7 cellular contexts compared by ENCODE assay signal in the genomic region with DNA sequence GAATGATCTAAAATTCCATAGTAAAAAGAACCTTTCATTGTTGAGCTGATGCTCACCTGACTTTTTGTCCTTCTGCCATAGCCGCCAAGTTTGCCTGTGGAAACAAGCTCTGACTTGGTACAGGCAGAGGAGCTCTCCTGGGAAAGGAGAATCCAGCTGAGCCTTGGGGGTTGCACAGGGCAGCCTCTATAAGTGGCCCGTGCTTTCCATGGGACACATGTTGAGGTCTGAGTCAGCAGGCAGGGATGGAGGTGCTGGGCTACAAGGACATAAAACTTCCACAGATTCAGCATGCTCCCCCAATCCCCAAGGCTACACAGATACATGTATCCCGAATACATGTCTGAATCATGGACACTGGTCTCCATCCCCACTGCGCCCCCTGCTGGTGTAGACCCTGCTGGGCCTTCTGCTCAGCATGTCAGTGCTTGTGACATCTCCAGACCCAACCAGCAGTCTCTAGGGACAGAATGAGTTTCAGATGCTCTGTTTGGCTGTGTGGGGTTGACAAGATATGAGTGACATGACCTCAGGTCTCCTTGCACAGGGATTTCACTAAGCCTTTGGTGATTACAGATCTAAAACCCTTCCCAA.
A peak's percentile ranks its signal among the peaks of the same experiment; 100 is the strongest.
DNase-seq lines count a peak whose midpoint lies in the region; ATAC-seq, FAIRE-seq and TF ChIP-seq lines count a peak whose summit lies in the region.
"Not testable (repeated sequence)": the region's sequence is repeated elsewhere in the genome, so short reads cannot be mapped to it uniquely, and the experiment has no call there.

No MANE protein-coding gene starts in this region.

- H3K4me1 ChIP-seq in PC-3 (ENCODE audit: insufficient read depth, low read length); K562 (replicated peaks in 1 of 2; ENCODE audit: control insufficient read depth in 2 of 2, insufficient read depth in 2 of 2, low read length in 2 of 2); right lobe of liver: not testable (repeated sequence)

- in situ Hi-C loops in K562 (cut with MboI), result loop anchor here (10.0 kb wide), 1 partner anchor 692 kb away; no protein-coding TSS in a partner anchor

- H3K9me3 ChIP-seq in PC-3 (ENCODE audit: low read length); K562 (replicated peaks; ENCODE audit: control insufficient read depth, insufficient read depth, low read depth, low read length); right lobe of liver: not testable (repeated sequence)

- H3F3A ChIP-seq in PC-3 (ENCODE audit: low read length, unreplicated experiment), result not testable (repeated sequence)

- H3K9me1 ChIP-seq in K562 (ENCODE audit: control insufficient read depth, insufficient read depth, low read length), result not testable (repeated sequence)

- H3K27me3 ChIP-seq in PC-3 (ENCODE audit: low read length); K562 (ENCODE audit: control insufficient read depth in 2 of 2, insufficient read depth in 2 of 2, low read length in 2 of 2); right lobe of liver: not testable (repeated sequence)

- peak; percentile 80 for ATAC-seq in GM19467 (IDR thresholded peaks at IDR 0.05; ENCODE audit: unreplicated experiment)
- peak; percentile 96 for ATAC-seq in HG02623 (IDR thresholded peaks at IDR 0.05; ENCODE audit: unreplicated experiment)
- peak; percentile 86 for ATAC-seq in HG03280 (IDR thresholded peaks at IDR 0.05; ENCODE audit: unreplicated experiment)
- ATAC-seq in PC-3, result peak; percentile 37; the same call in 1 of the 2 replicates
- ATAC-seq in K562, result peak; percentile 95
- ATAC-seq in right lobe of liver, result peak; percentile 63 to 82 (median 68)

- not testable (repeated sequence) for TF ChIP-seq CTCF in PC-3 (conservative IDR thresholded peaks at IDR 0.05; ENCODE audit: low read depth, low read length)
- TF ChIP-seq CTCF in K562 (IDR thresholded peaks at IDR 0.05 in 2 of 3, conservative IDR thresholded peaks at IDR 0.05 in 1 of 3; ENCODE audit: insufficient read depth in 2 of 3, low read depth in 1 of 3, low read length in 3 of 3) (peak in 2 of 3 experiments; percentile 33 to 45; a peak in 3 of 6 replicates), right lobe of liver (IDR thresholded peaks at IDR 0.05) (peak in 3 of 4 donors; percentile 24 to 44 (median 24))

- H3K9ac ChIP-seq in PC-3 (ENCODE audit: low read length); K562 (ENCODE audit: insufficient read depth in 1 of 2, low read depth in 2 of 2, low read length in 2 of 2): not testable (repeated sequence)

- intact Hi-C loops in PC-3 (cut with micrococcal nuclease); K562 (cut with micrococcal nuclease); right lobe of liver (cut with DNase I): not testable (repeated sequence)

- CTCF ChIA-PET in PC-3 (lab: Charles Lee); K562 (lab: Yijun Ruan, JAX; ENCODE audit: low intra/inter-chr PET ratio): not testable (repeated sequence)

- POLR2A ChIA-PET in PC-3 (lab: Charles Lee; ENCODE audit: unreplicated experiment); K562 (lab: Yijun Ruan, JAX): not testable (repeated sequence)

- not testable (repeated sequence) for TF ChIP-seq RAD21 in K562 (CRISPR knock-in tag; conservative IDR thresholded peaks at IDR 0.05 in 1 of 2, IDR thresholded peaks at IDR 0.05 in 1 of 2)

- H3K79me2 ChIP-seq in PC-3 (ENCODE audit: low read length); K562 (ENCODE audit: control insufficient read depth, insufficient read depth, low read length): not testable (repeated sequence)

- 0% methylated on average over 1 of the region's 4 CpGs for WGBS in K562 (ENCODE audit: insufficient coverage, low coverage, missing lambda C conversion rate)
- 50% methylated on average over 2 of the region's 4 CpGs for WGBS in right lobe of liver (ENCODE audit: insufficient coverage, low coverage, low lambda C conversion rate, missing lambda C conversion rate)

- not testable (repeated sequence) for H3K36me3 ChIP-seq in PC-3 (ENCODE audit: low read depth, low read length); K562 (ENCODE audit: control insufficient read depth, insufficient read depth, low read length); right lobe of liver

- not testable (repeated sequence) for DNase-seq in GM18507 (ENCODE audit: extremely low spot score, insufficient read length, low read depth); PC-3; K562 (ENCODE audit: extremely low read depth in 1 of 4, low spot score in 3 of 4); right lobe of liver

- H2AFZ ChIP-seq in PC-3 (ENCODE audit: low read length); K562 (ENCODE audit: low read depth, low read length): not testable (repeated sequence)

- not testable (repeated sequence) for H3K4me2 ChIP-seq in PC-3 (ENCODE audit: low read length); K562 (ENCODE audit: insufficient read depth, low read length)

- TF ChIP-seq POLR2A in K562 (conservative IDR thresholded peaks at IDR 0.05); right lobe of liver (IDR thresholded peaks at IDR 0.05): not testable (repeated sequence)

- peak; percentile 54 for FAIRE-seq in GM18507 (lab: Jason Lieb, UNC)
- FAIRE-seq in K562 (lab: Jason Lieb, UNC), result peak; percentile 92

- H3K9me2 ChIP-seq in PC-3 (replicated peaks; ENCODE audit: low read length), result not testable (repeated sequence)

- H3K4me3 ChIP-seq in PC-3 (ENCODE audit: low read length); K562; right lobe of liver: not testable (repeated sequence)

- TF ChIP-seq EP300 in K562 (IDR thresholded peaks at IDR 0.05; ENCODE audit: low read length), result not testable (repeated sequence)

- not testable (repeated sequence) for H3K27ac ChIP-seq in PC-3 (ENCODE audit: low read length); K562 (ENCODE audit: extremely low read depth, low read depth, low read length); right lobe of liver

- not testable (repeated sequence) for BruUV-seq in PC-3 (replicated peaks; lab: Mats Ljungman, UMichigan); K562 (replicated peaks; lab: Mats Ljungman, UMichigan)

- not testable (repeated sequence) for H4K20me1 ChIP-seq in PC-3 (ENCODE audit: low read length); K562 (replicated peaks; ENCODE audit: control insufficient read depth, insufficient read depth, low read length)

Comparison
In these comparisons a context has a peak if more than half of its experiments do, and no peak if none do; other contexts are left out.
1. ATAC-seq: peak in every context shown above with its lines; median percentile 96 in HG02623; 95 in K562; 86 in HG03280; 80 in GM19467; 68 in right lobe of liver; 37 in PC-3.